11 cellular contexts compared by ENCODE assay signal in the genomic region with DNA sequence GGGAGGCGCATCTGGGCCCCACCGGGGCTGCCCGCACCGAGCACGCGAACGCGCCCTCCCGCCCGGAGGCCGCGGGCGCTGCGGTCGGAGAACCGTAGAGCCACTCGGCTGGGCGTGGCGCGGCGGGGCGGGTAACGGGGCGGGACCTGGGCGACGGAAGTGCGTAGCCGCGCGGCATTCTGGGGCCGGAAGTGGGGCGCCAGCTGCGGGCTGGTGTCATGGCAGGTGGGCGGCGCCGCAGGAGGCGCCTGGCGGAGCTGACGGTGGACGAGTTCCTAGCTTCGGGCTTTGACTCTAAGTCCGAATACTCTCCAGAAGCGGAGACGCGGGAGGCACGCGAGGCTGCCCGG. TPM values are rescaled to one million over a fixed set of nuclear protein-coding genes. Genes with fewer than 3 reads are reported as not detected.
DNase-seq lines count a peak whose midpoint lies in the region; ATAC-seq, FAIRE-seq and TF ChIP-seq lines count a peak whose summit lies in the region.
"Not testable (repeated sequence)": the region's sequence is repeated elsewhere in the genome, so short reads cannot be mapped to it uniquely, and the experiment has no call there.
"Had no signal": no experiment of that assay in that cellular context is flagged by ENCODE, and none has a peak within 500 bp of the region (broad histone marks: within the 10 kb centered on the region; RNA-seq: fewer than 3 reads in every experiment).

No MANE protein-coding gene starts in this region.

- not testable (repeated sequence) for H3K4me3 Mint-ChIP-seq in activated naive CD4-positive, alpha-beta T cell treated with anti-CD3 and anti-CD28 coated beads, Interleukin-2, amount 10 ng/mL, durations not matched to agents 7 days and 5 days; endodermal cell

- H3K27me3 ChIP-seq in endodermal cell (ENCODE audit: control insufficient read depth, insufficient read depth, low read length, poor library complexity, severe bottlenecking); right cardiac atrium (ENCODE audit: control insufficient read depth, insufficient read depth); pancreas; subcutaneous abdominal adipose tissue (ENCODE audit: control insufficient read depth in 5 of 5, insufficient read depth in 4 of 5, low read length in 5 of 5): not testable (repeated sequence)

- not testable (repeated sequence) for H3K9me3 ChIP-seq in endodermal cell (ENCODE audit: control insufficient read depth, low read length); right cardiac atrium (ENCODE audit: control insufficient read depth, low read length); pancreas; subcutaneous abdominal adipose tissue (ENCODE audit: control insufficient read depth in 5 of 5, low read length in 5 of 5)

- not testable (repeated sequence) for H3K27ac ChIP-seq in endodermal cell (ENCODE audit: low read depth, low read length); right cardiac atrium (ENCODE audit: low read length); pancreas; subcutaneous abdominal adipose tissue (ENCODE audit: low read depth, low read length)

- TF ChIP-seq CTCF in endodermal cell (conservative IDR thresholded peaks at IDR 0.05); pancreas (IDR thresholded peaks at IDR 0.05): not testable (repeated sequence)

- H3K27ac Mint-ChIP-seq in activated naive CD4-positive, alpha-beta T cell treated with anti-CD3 and anti-CD28 coated beads, Interleukin-2, amount 10 ng/mL, durations not matched to agents 7 days and 5 days; endodermal cell: not testable (repeated sequence)

- ATAC-seq in HG03139 (IDR thresholded peaks at IDR 0.05; ENCODE audit: unreplicated experiment): peak; percentile 65
- peak; percentile 73 to 79 for ATAC-seq in right cardiac atrium
- ATAC-seq in pancreas: peak; percentile 44 to 99 (median 62)

- intact Hi-C loops in right cardiac atrium (cut with DNase I); pancreas (cut with DNase I): not testable (repeated sequence)

- not testable (repeated sequence) for H3K36me3 Mint-ChIP-seq in activated naive CD4-positive, alpha-beta T cell treated with anti-CD3 and anti-CD28 coated beads, Interleukin-2, amount 10 ng/mL, durations not matched to agents 7 days and 5 days; endodermal cell (ENCODE audit: low read depth)

- WGBS in endodermal cell (ENCODE audit: insufficient coverage in 1 of 2, insufficient read length in 1 of 2), 2 experiments: 94 to 97% methylated on average over 19 to 48 of the region's 48 CpGs
- WGBS in right cardiac atrium: 40% methylated on average over 48 of the region's 48 CpGs
- WGBS in pancreas, 2 donors: 32 to 34% methylated on average over 31 to 48 of the region's 48 CpGs

- not testable (repeated sequence) for H3K4me1 ChIP-seq in endodermal cell (ENCODE audit: control insufficient read depth, insufficient read depth, low read length); right cardiac atrium (ENCODE audit: control insufficient read depth, insufficient read depth, low read length); pancreas; subcutaneous abdominal adipose tissue (ENCODE audit: control insufficient read depth in 5 of 5, insufficient read depth in 5 of 5, low read length in 5 of 5)

- not testable (repeated sequence) for H3K4me3 ChIP-seq in endodermal cell (ENCODE audit: low read length); right cardiac atrium (ENCODE audit: low read length)
- H3K4me3 ChIP-seq in pancreas (peak overlapping the region in 2 of 4 donors; percentile 12 to 23), subcutaneous abdominal adipose tissue (ENCODE audit: low read depth in 1 of 5, low read length in 5 of 5) (peak overlapping the region in 4 of 5 donors; percentile 3 to 58 (median 38))

- in situ Hi-C loops in G401 (cut with HindIII; ENCODE audit: low sequenced_read_pairs): not testable (repeated sequence)

- not testable (repeated sequence) for H3K9ac ChIP-seq in endodermal cell (ENCODE audit: extremely low read depth, low read length, poor library complexity, severe bottlenecking); subcutaneous abdominal adipose tissue (ENCODE audit: low read length in 5 of 5)

- not testable (repeated sequence) for H3K36me3 ChIP-seq in endodermal cell (ENCODE audit: control insufficient read depth, insufficient read depth, low read length); pancreas; subcutaneous abdominal adipose tissue (ENCODE audit: control insufficient read depth in 5 of 5, insufficient read depth in 5 of 5, low read length in 5 of 5)

- peak; percentile 2 for DNase-seq in G401 (ENCODE audit: low spot score)
- peak; percentile 9 to 10 for DNase-seq in activated CD4-positive, alpha-beta T cell treated with anti-CD3 and anti-CD28 coated beads for 24 hours (ENCODE audit: low read depth in 2 of 2)
- DNase-seq in activated naive CD4-positive, alpha-beta T cell treated with anti-CD3 and anti-CD28 coated beads, Interleukin-2, amount 10 ng/mL, durations not matched to agents 7 days and 5 days: peak; percentile 37
- peak; percentile 42 for DNase-seq in endodermal cell
- peak in 2 of 3 donors; percentile 75 to 82 for DNase-seq in right cardiac atrium
- DNase-seq in pancreas: peak in 2 of 6 donors; percentile 38 to 51

- not testable (repeated sequence) for H3K27me3 Mint-ChIP-seq in activated naive CD4-positive, alpha-beta T cell treated with anti-CD3 and anti-CD28 coated beads, Interleukin-2, amount 10 ng/mL, durations not matched to agents 7 days and 5 days
- peaks cover 10% of the 10 kb centered on the region for H3K27me3 Mint-ChIP-seq in endodermal cell (ENCODE audit: insufficient read depth)

- CTCF ChIA-PET in activated naive CD4-positive, alpha-beta T cell treated with anti-CD3 and anti-CD28 coated beads, Interleukin-2, amount 10 ng/mL, durations not matched to agents 7 days and 5 days (lab: Charles Lee): not testable (repeated sequence)

- FAIRE-seq in pancreas (lab: Jason Lieb, UNC): not testable (repeated sequence)

- H3K9me3 Mint-ChIP-seq in activated naive CD4-positive, alpha-beta T cell treated with anti-CD3 and anti-CD28 coated beads, Interleukin-2, amount 10 ng/mL, durations not matched to agents 7 days and 5 days: not testable (repeated sequence)
- peaks cover 10% of the 10 kb centered on the region for H3K9me3 Mint-ChIP-seq in endodermal cell

- H3K4me1 Mint-ChIP-seq in activated naive CD4-positive, alpha-beta T cell treated with anti-CD3 and anti-CD28 coated beads, Interleukin-2, amount 10 ng/mL, durations not matched to agents 7 days and 5 days; endodermal cell: not testable (repeated sequence)

RNA-seq across cellular contexts. Expression of a gene that starts 30.9 kb away (rescaled TPM):
- total RNA-seq in G401 (2014; rRNA removed; shearing (Covaris generic)): not detected in 2 replicates
- total RNA-seq in endodermal cell (not detected), right cardiac atrium (10 to 100 TPM in 2 of 4 donors, 1 to 10 TPM in 2; 2.8 to 17.2 (median 9.4) TPM), pancreas (not detected)
- not detected for polyA plus RNA-seq in endodermal cell (2013, experiment 1 of 2)
- not detected for polyA plus RNA-seq in endodermal cell (2013, experiment 2 of 2)
- polyA plus RNA-seq in right cardiac atrium (28.8 TPM), pancreas (under 1 TPM in 1 of 2 donors, not detected in 1; 0.11 TPM)
- total RNA-seq: ascending aorta, thoracic aorta had no signal
- polyA plus RNA-seq: neural cell had no signal

RNA-seq across cellular contexts. Expression of a gene that starts 47.1 kb away (rescaled TPM):
- total RNA-seq in G401 (2014; rRNA removed; shearing (Covaris generic)): 259 and 438 TPM in 2 replicates
- 100 to 1,000 TPM; 161 to 224 TPM for total RNA-seq in endodermal cell
- polyA plus RNA-seq in endodermal cell (2013, experiment 1 of 2): 222 TPM
- polyA plus RNA-seq in endodermal cell (2013, experiment 2 of 2): 208 TPM
- 100 to 1,000 TPM; 222 to 339 (median 260) TPM for total RNA-seq in right cardiac atrium
- polyA plus RNA-seq in right cardiac atrium: 287 TPM
- total RNA-seq in pancreas: 100 to 1,000 TPM; 126 to 194 (median 170) TPM
- polyA plus RNA-seq in pancreas: 100 to 1,000 TPM; 181 to 279 TPM

RNA-seq across cellular contexts. Expression of a gene that starts 47.7 kb away (rescaled TPM):
- total RNA-seq in G401 (2014; rRNA removed; shearing (Covaris generic)): 52.7 and 63.9 TPM in 2 replicates
- 10 to 100 TPM; 81.6 to 93.9 TPM for total RNA-seq in endodermal cell
- 66.7 TPM for polyA plus RNA-seq in endodermal cell (2013, experiment 1 of 2)
- polyA plus RNA-seq in endodermal cell (2013, experiment 2 of 2): 60.4 TPM
- total RNA-seq in right cardiac atrium: 10 to 100 TPM; 22.3 to 24.8 (median 24.2) TPM
- polyA plus RNA-seq in right cardiac atrium: 19.9 TPM
- total RNA-seq in pancreas: 10 to 100 TPM; 13.4 to 29.6 (median 19.0) TPM
- 10 to 100 TPM; 43.2 to 58.0 TPM for polyA plus RNA-seq in pancreas
